In genomic region chr6:5271926-5272325, GRCh38 we compare ENCODE assay signal across 1 cellular context.
TF ChIP-seq lines count a peak whose summit lies in the region.

No MANE protein-coding gene starts in this region.

TF ChIP-seq in HepG2, 621 proteins besides CTCF, POLR2A, EP300 and RAD21:
- no peak for TF ChIP-seq TERF1 (CRISPR knock-in tag; IDR thresholded peaks at IDR 0.05)
- TF ChIP-seq ZBTB3 (CRISPR knock-in tag; IDR thresholded peaks at IDR 0.05; ENCODE audit: borderline replicate concordance, low read depth), result no peak
- no peak for TF ChIP-seq SIX4 (CRISPR knock-in tag; IDR thresholded peaks at IDR 0.05)
- TF ChIP-seq ZBTB49 (CRISPR knock-in tag; IDR thresholded peaks at IDR 0.05; ENCODE audit: borderline replicate concordance), result no peak
- no peak for TF ChIP-seq ZKSCAN5 (CRISPR knock-in tag; IDR thresholded peaks at IDR 0.05)
- no peak for TF ChIP-seq ZNF563 (CRISPR knock-in tag; IDR thresholded peaks at IDR 0.05)
- no peak for TF ChIP-seq YY1 (IDR thresholded peaks at IDR 0.05; ENCODE audit: insufficient read depth, insufficient replicate concordance, low read depth, low read length)
